Comparison of ENCODE assay signal across 11 cellular contexts in genomic region chr11:119694334-119694733, GRCh38. TPM values are rescaled to one million over a fixed set of nuclear protein-coding genes. Genes with fewer than 3 reads are reported as not detected.
DNase-seq lines count a peak whose midpoint lies in the region; ATAC-seq and TF ChIP-seq lines count a peak whose summit lies in the region.
"Had no signal": no experiment of that assay in that cellular context is flagged by ENCODE, and none has a peak within 500 bp of the region (broad histone marks: within the 10 kb centered on the region; RNA-seq: fewer than 3 reads in every experiment).

No MANE protein-coding gene starts in this region.

- no peak overlapping the region for H3K4me3 ChIP-seq in fibroblast of villous mesenchyme (ENCODE audit: low read depth, low read length)
- H3K4me3 ChIP-seq: GM23248 had no signal

- peak; percentile 40 for ATAC-seq in GM19463 (IDR thresholded peaks at IDR 0.05; ENCODE audit: unreplicated experiment)
- ATAC-seq in GM21825 (IDR thresholded peaks at IDR 0.05; ENCODE audit: unreplicated experiment), result no peak
- ATAC-seq in GM18511 (IDR thresholded peaks at IDR 0.05; ENCODE audit: unreplicated experiment), result no peak
- ATAC-seq: effector memory CD8-positive, alpha-beta T cell had no signal

- no peak overlapping the region for H3K27ac ChIP-seq in 22Rv1
- H3K27ac ChIP-seq: GM23248 had no signal

- TF ChIP-seq CTCF in 22Rv1 (IDR thresholded peaks at IDR 0.05), result peak; percentile 16; the same call in 1 of the 2 replicates
- peak; percentile 4 for TF ChIP-seq CTCF in fibroblast of villous mesenchyme (IDR thresholded peaks at IDR 0.05; ENCODE audit: insufficient read depth, low read depth, low read length)

- DNase-seq in OCI-M1 (lab: John Stamatoyannopoulos, UW) (peak; percentile 97), fibroblast of villous mesenchyme (ENCODE audit: low read depth) (no peak), NCI-H748 treated with DMSO at 0.1 percent for 48 hours (lab: John Stamatoyannopoulos, UW) (no peak)
- DNase-seq in effector CD4-positive, alpha-beta T cell, result no peak
- DNase-seq: effector memory CD8-positive, alpha-beta T cell; GM23248; NCI-H187 treated with DMSO at 0.1 percent for 48 hours had no signal

RNA-seq across cellular contexts. Expression of gene NECTIN1, which starts 34.7 kb away (rescaled TPM):
- 3.9 and 4.8 TPM in 2 replicates for total RNA-seq in fibroblast of villous mesenchyme
